14 cellular contexts compared by ENCODE assay signal in the genomic region with DNA sequence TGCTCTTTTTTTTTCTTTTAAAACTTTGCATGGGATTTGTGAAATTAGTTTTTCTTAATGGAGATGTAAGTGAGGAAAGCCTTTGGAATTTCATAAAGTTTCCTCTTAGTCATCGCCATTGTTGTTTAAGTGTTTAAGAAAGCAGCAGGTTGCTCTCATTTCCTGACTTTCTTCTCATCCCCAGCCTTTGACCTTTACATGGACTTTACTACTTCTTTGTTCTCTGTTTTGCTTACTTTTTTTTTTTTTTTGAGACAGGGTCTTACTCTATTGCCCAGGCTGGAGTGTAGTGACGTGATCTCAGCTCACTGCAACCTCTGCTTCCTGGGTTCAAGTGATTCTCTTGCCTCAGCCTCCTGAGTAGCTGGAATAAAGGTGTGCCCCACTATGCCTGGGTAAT. TPM values are rescaled to one million over a fixed set of nuclear protein-coding genes. Genes with fewer than 3 reads are reported as not detected.
DNase-seq lines count a peak whose midpoint lies in the region; ATAC-seq, FAIRE-seq and TF ChIP-seq lines count a peak whose summit lies in the region.
"Had no signal": no experiment of that assay in that cellular context is flagged by ENCODE, and none has a peak within 500 bp of the region (broad histone marks: within the 10 kb centered on the region; RNA-seq: fewer than 3 reads in every experiment).

No MANE protein-coding gene starts in this region.

- DNase-seq in AG08396 (ENCODE audit: low spot score) (peak; percentile 3), LHCN-M2 (ENCODE audit: low read depth) (peak; percentile 68), bronchial epithelial cell (ENCODE audit: low read depth) (peak; percentile 82), kidney epithelial cell (ENCODE audit: low read depth) (peak; percentile 39), NCI-H1436 treated with DMSO at 0.1 percent for 48 hours (lab: John Stamatoyannopoulos, UW) (no peak)
- DNase-seq: activated CD4-positive, alpha-beta T cell treated with anti-CD3 and anti-CD28 coated beads for 1 hour; activated CD8-positive, alpha-beta memory T cell treated with anti-CD3 and anti-CD28 coated beads, Interleukin-2, amount 50 U/mL, for 48 hours; NCI-H1417 treated with DMSO at 0.1 percent for 48 hours; NCI-H446 treated with DMSO at 0.1 percent for 48 hours; psoas muscle; T-helper 1 cell had no signal

- H3K27me3 ChIP-seq in bronchial epithelial cell (ENCODE audit: control insufficient read depth, insufficient read depth, low read length) (no peaks in the 10 kb centered on the region), kidney epithelial cell (ENCODE audit: control insufficient read depth, insufficient read depth, low read length) (no peaks in the 10 kb centered on the region)

- H3K4me3 ChIP-seq in bronchial epithelial cell (ENCODE audit: low read depth, low read length) (no peak overlapping the region), kidney epithelial cell (ENCODE audit: low read depth, low read length) (no peak overlapping the region)
- H3K4me3 ChIP-seq: psoas muscle had no signal

- TF ChIP-seq CTCF in bronchial epithelial cell (IDR thresholded peaks at IDR 0.05; ENCODE audit: insufficient read depth, low read length, severe bottlenecking): no peak
- TF ChIP-seq CTCF in kidney epithelial cell (IDR thresholded peaks at IDR 0.05; ENCODE audit: insufficient read depth, low read length, poor library complexity, severe bottlenecking): no peak

- H3K36me3 ChIP-seq in bronchial epithelial cell (ENCODE audit: control insufficient read depth, insufficient read depth, low read length) (no peaks in the 10 kb centered on the region), kidney epithelial cell (ENCODE audit: control insufficient read depth, insufficient read depth, low read length) (no peaks in the 10 kb centered on the region)

- ATAC-seq in HG02678 (IDR thresholded peaks at IDR 0.05; ENCODE audit: unreplicated experiment): no peak
- no peak for ATAC-seq in HG03432 (IDR thresholded peaks at IDR 0.05; ENCODE audit: unreplicated experiment)
- ATAC-seq in GM19395 (IDR thresholded peaks at IDR 0.05; ENCODE audit: unreplicated experiment): no peak
- ATAC-seq: psoas muscle had no signal

- FAIRE-seq in bronchial epithelial cell (lab: Jason Lieb, UNC): no peak

RNA-seq across cellular contexts. Expression of a gene that starts 38.6 kb away (rescaled TPM):
- total RNA-seq in LHCN-M2 (2014; rRNA removed) (21.9 and 27.8 TPM in 2 replicates), bronchial epithelial cell (9.1 and 13.4 TPM in 2 replicates), kidney epithelial cell (12.6 and 22.9 TPM in 2 replicates)
- 17.7 TPM for polyA plus RNA-seq in LHCN-M2 (2012)
